35 cellular contexts compared by ENCODE assay signal in genomic region chr15:67276666-67277065, GRCh38.
"Had no signal": no experiment of that assay in that cellular context is flagged by ENCODE, and none has a peak within 500 bp of the region (broad histone marks: within the 10 kb centered on the region; RNA-seq: fewer than 3 reads in every experiment).

No MANE protein-coding gene starts in this region.

- H3K4me3 ChIP-seq: adrenal gland, body of pancreas, breast epithelium had no signal

- H3K4me1 Mint-ChIP-seq: activated B cell treated with CpG ODN at 0.5 μM for 24 hours; activated CD4-positive, alpha-beta T cell treated with anti-CD3 and anti-CD28 coated beads, Interleukin-2, amount 10 ng/mL, durations not matched to agents 24 days and 14 days; activated naive CD8-positive, alpha-beta T cell treated with anti-CD3 and anti-CD28 coated beads for 36 hours; activated T-helper 17 cell treated with anti-CD3 and anti-CD28 coated beads, Interleukin-2, amount 50 U/mL, for 72 hours had no signal

- H3K27ac ChIP-seq: adrenal gland, body of pancreas, brain microvascular endothelial cell, breast epithelium, VCaP had no signal

- H3K27ac Mint-ChIP-seq: activated B cell treated with CpG ODN at 0.5 μM for 24 hours; activated CD4-positive, alpha-beta memory T cell treated with anti-CD3 and anti-CD28 coated beads for 36 hours; activated CD4-positive, alpha-beta T cell treated with anti-CD3 and anti-CD28 coated beads, Interleukin-2, amount 10 ng/mL, durations not matched to agents 24 days and 14 days; activated CD8-positive, alpha-beta T cell treated with anti-CD3 and anti-CD28 coated beads for 36 hours; activated naive CD4-positive, alpha-beta T cell treated with anti-CD3 and anti-CD28 coated beads for 36 hours; activated naive CD4-positive, alpha-beta T cell treated with anti-CD3 and anti-CD28 coated beads, Interleukin-2, amount 50 U/mL, for 72 hours; activated naive CD8-positive, alpha-beta T cell treated with anti-CD3 and anti-CD28 coated beads for 36 hours; activated T-cell treated with anti-CD3 and anti-CD28 coated beads, Interleukin-2, amount 50 U/mL, for 72 hours; activated T-helper 1 cell treated with anti-CD3 and anti-CD28 coated beads, Interleukin-12 subunit alpha, Interleukin-12 subunit beta, Interleukin-2, Interleukin-4 antibody, amounts not matched to agents 30 ng/mL and 10 ng/mL and 1 ng/mL, durations not matched to agents 14 hours and 24 hours and 36 hours; activated T-helper 17 cell treated with anti-CD3 and anti-CD28 coated beads, Interleukin-2, amount 50 U/mL, for 72 hours; T-helper 1 cell treated with Interleukin-12 subunit alpha and Interleukin-12 subunit beta and Interleukin-4 antibody, amounts not matched to agents 30 μg/mL and 1 μg/mL, for 36 hours; T-helper 2 cell treated with Interferon-gamma antibody and Interleukin-4, amounts not matched to agents 5 μg/mL and 100 μg/mL, for 36 hours had no signal

- DNase-seq: activated B cell treated with CpG ODN at 0.5 μM for 24 hours; activated CD4-positive, alpha-beta memory T cell treated with anti-CD3 and anti-CD28 coated beads for 36 hours; activated CD4-positive, alpha-beta T cell treated with anti-CD3 and anti-CD28 coated beads for 4 hours; activated CD4-positive, alpha-beta T cell treated with anti-CD3 and anti-CD28 coated beads, Interleukin-2, amount 10 ng/mL, durations not matched to agents 24 days and 14 days; activated CD4-positive, alpha-beta T cell treated with anti-CD3 and anti-CD28 coated beads, Interleukin-2, amount 50 U/mL, for 1 hour; activated CD4-positive, alpha-beta T cell treated with anti-CD3 and anti-CD28 coated beads, Interleukin-2, amount 50 U/mL, for 4 hours; activated CD4-positive, CD25-positive, alpha-beta regulatory T cell treated with anti-CD3 and anti-CD28 coated beads, Interleukin-2, amount 50 U/mL, for 72 hours; activated CD8-positive, alpha-beta memory T cell treated with anti-CD3 and anti-CD28 coated beads, Interleukin-2, amount 50 U/mL, for 4 hours; activated CD8-positive, alpha-beta T cell treated with anti-CD3 and anti-CD28 coated beads for 36 hours; activated effector memory CD4-positive, alpha-beta T cell treated with anti-CD3 and anti-CD28 coated beads, Interleukin-2, amount 50 U/mL, for 16 hours; activated gamma-delta T cell treated with Interleukin-2 at 50 U/mL for 16 hours; activated naive CD4-positive, alpha-beta T cell; activated naive CD4-positive, alpha-beta T cell treated with anti-CD3 and anti-CD28 coated beads for 36 hours; activated naive CD4-positive, alpha-beta T cell treated with anti-CD3 and anti-CD28 coated beads, Interleukin-2, amount 50 U/mL, for 16 hours; activated naive CD8-positive, alpha-beta T cell treated with anti-CD3 and anti-CD28 coated beads for 36 hours; activated T-cell treated with anti-CD3 and anti-CD28 coated beads for 4 hours; activated T-cell treated with anti-CD3 and anti-CD28 coated beads, Interleukin-2, amount 50 U/mL, for 1 hour; activated T-cell treated with anti-CD3 and anti-CD28 coated beads, Interleukin-2, amount 50 U/mL, for 4 hours; activated T-cell treated with anti-CD3 and anti-CD28 coated beads, Interleukin-2, amount 50 U/mL, for 72 hours; adrenal gland; amniotic stem cell; aorta; body of pancreas; brain microvascular endothelial cell; central memory CD4-positive, alpha-beta T cell; T-helper 2 cell; T-helper 9 cell had no signal

- H3K27me3 Mint-ChIP-seq: activated CD4-positive, alpha-beta memory T cell treated with anti-CD3 and anti-CD28 coated beads for 36 hours; activated naive CD8-positive, alpha-beta T cell treated with anti-CD3 and anti-CD28 coated beads for 36 hours had no signal

- H3K27me3 ChIP-seq: adrenal gland, body of pancreas, brain microvascular endothelial cell, breast epithelium had no signal

- H3K4me3 Mint-ChIP-seq: activated B cell treated with CpG ODN at 0.5 μM for 24 hours; activated CD4-positive, alpha-beta memory T cell treated with anti-CD3 and anti-CD28 coated beads for 36 hours; activated CD4-positive, alpha-beta T cell treated with anti-CD3 and anti-CD28 coated beads, Interleukin-2, amount 10 ng/mL, durations not matched to agents 24 days and 14 days; activated CD8-positive, alpha-beta T cell treated with anti-CD3 and anti-CD28 coated beads for 36 hours; activated naive CD4-positive, alpha-beta T cell treated with anti-CD3 and anti-CD28 coated beads for 36 hours; activated naive CD8-positive, alpha-beta T cell treated with anti-CD3 and anti-CD28 coated beads for 36 hours; activated T-cell treated with anti-CD3 and anti-CD28 coated beads, Interleukin-2, amount 50 U/mL, for 4 hours; activated T-cell treated with anti-CD3 and anti-CD28 coated beads, Interleukin-2, amount 50 U/mL, for 72 hours; activated T-helper 1 cell treated with anti-CD3 and anti-CD28 coated beads, Interleukin-12 subunit alpha, Interleukin-12 subunit beta, Interleukin-2, Interleukin-4 antibody, amounts not matched to agents 30 ng/mL and 10 ng/mL and 1 ng/mL, durations not matched to agents 14 hours and 24 hours and 36 hours; activated T-helper 17 cell treated with anti-CD3 and anti-CD28 coated beads, Interleukin-2, amount 50 U/mL, for 72 hours; T-helper 1 cell treated with Interleukin-12 subunit alpha and Interleukin-12 subunit beta and Interleukin-4 antibody, amounts not matched to agents 30 μg/mL and 1 μg/mL, for 36 hours; T-helper 2 cell treated with Interferon-gamma antibody and Interleukin-4, amounts not matched to agents 5 μg/mL and 100 μg/mL, for 36 hours had no signal

- H3K4me1 ChIP-seq: adrenal gland, body of pancreas, breast epithelium had no signal

- H3K36me3 ChIP-seq: adrenal gland, brain microvascular endothelial cell, breast epithelium had no signal

- H3K9me3 ChIP-seq: adrenal gland, body of pancreas had no signal

- FAIRE-seq: TTC549 had no signal
